14 cellular contexts compared by ENCODE assay signal in the genomic region with DNA sequence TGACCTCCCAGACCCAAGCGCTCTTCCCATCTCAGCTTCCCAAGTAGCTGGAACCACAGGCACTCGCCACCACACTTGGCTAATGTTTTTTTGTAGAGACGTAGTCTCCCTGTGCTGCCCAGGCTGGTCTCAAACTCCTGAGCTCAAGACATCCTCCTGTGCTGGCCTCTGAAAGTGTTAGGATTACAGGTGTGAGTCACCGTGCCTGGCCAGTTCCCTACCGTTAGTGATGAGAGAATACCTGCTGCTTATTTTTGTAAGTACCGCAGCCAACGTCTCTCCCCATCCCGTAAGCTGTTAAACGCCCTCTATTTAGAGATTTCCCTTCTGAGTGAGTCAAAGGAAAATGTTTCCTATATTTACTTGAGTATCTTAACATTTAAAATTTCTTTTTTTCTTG.
"Had no signal": no experiment of that assay in that cellular context is flagged by ENCODE, and none has a peak within 500 bp of the region (broad histone marks: within the 10 kb centered on the region; RNA-seq: fewer than 3 reads in every experiment).

No MANE protein-coding gene starts in this region.

- H3K4me3 ChIP-seq: colonic mucosa, tibial nerve had no signal

- H3K9me3 Mint-ChIP-seq: activated naive CD8-positive, alpha-beta T cell treated with anti-CD3 and anti-CD28 coated beads, Interleukin-2, amount 50 U/mL, for 24 hours; activated T-helper 1 cell treated with anti-CD3 and anti-CD28 coated beads, Interleukin-12 subunit alpha, Interleukin-12 subunit beta, Interleukin-2, Interleukin-4 antibody, amounts not matched to agents 30 ng/mL and 10 ng/mL and 1 ng/mL, durations not matched to agents 14 hours and 24 hours and 36 hours; memory B cell; nephron; stimulated activated naive CD8-positive, alpha-beta T cell treated with anti-CD3 and anti-CD28 coated beads, Interleukin-15, Interleukin-2, amounts not matched to agents 100 ng/mL and 50 ng/mL, for 24 hours; T-cell had no signal

- H3K36me3 Mint-ChIP-seq: memory B cell, T-cell had no signal

- H3K9me3 ChIP-seq: colonic mucosa, tibial nerve had no signal

- H3K4me1 Mint-ChIP-seq: activated naive CD8-positive, alpha-beta T cell treated with anti-CD3 and anti-CD28 coated beads, Interleukin-2, amount 50 U/mL, for 24 hours; T-cell had no signal

- H3K27ac Mint-ChIP-seq: activated CD8-positive, alpha-beta T cell treated with anti-CD3 and anti-CD28 coated beads, Interleukin-2, amount 10 ng/mL, durations not matched to agents 7 days and 5 days; activated naive CD8-positive, alpha-beta T cell treated with anti-CD3 and anti-CD28 coated beads, Interleukin-2, amount 50 U/mL, for 24 hours; activated T-helper 1 cell treated with anti-CD3 and anti-CD28 coated beads, Interleukin-12 subunit alpha, Interleukin-12 subunit beta, Interleukin-2, Interleukin-4 antibody, amounts not matched to agents 30 ng/mL and 10 ng/mL and 1 ng/mL, durations not matched to agents 14 hours and 24 hours and 36 hours; memory B cell; nephron; stimulated activated naive CD8-positive, alpha-beta T cell treated with anti-CD3 and anti-CD28 coated beads, Interleukin-15, Interleukin-2, amounts not matched to agents 100 ng/mL and 50 ng/mL, for 24 hours; T-cell had no signal

- ATAC-seq: activated CD8-positive, alpha-beta T cell treated with anti-CD3 and anti-CD28 coated beads, Interleukin-2, amount 10 ng/mL, durations not matched to agents 7 days and 5 days; activated naive CD8-positive, alpha-beta T cell treated with anti-CD3 and anti-CD28 coated beads, Interleukin-2, amount 50 U/mL, for 24 hours; T-cell had no signal

- DNase-seq: activated CD4-positive, alpha-beta T cell treated with anti-CD3 and anti-CD28 coated beads for 4 hours; activated CD8-positive, alpha-beta T cell treated with anti-CD3 and anti-CD28 coated beads, Interleukin-2, amount 10 ng/mL, durations not matched to agents 7 days and 5 days; activated naive CD4-positive, alpha-beta T cell; activated naive CD8-positive, alpha-beta T cell treated with anti-CD3 and anti-CD28 coated beads, Interleukin-2, amount 50 U/mL, for 24 hours; colonic mucosa; effector CD4-positive, alpha-beta T cell; hypothalamus; stimulated activated CD4-positive, alpha-beta T cell treated with anti-CD3 and anti-CD28 coated beads, Interleukin-4, amount 100 ng/mL, for 24 hours; T-cell had no signal

- H3K27me3 ChIP-seq: colonic mucosa, tibial nerve had no signal

- H3K4me1 ChIP-seq: colonic mucosa had no signal

- H3K27ac ChIP-seq: colonic mucosa had no signal

- H3K4me3 Mint-ChIP-seq: activated CD8-positive, alpha-beta T cell treated with anti-CD3 and anti-CD28 coated beads, Interleukin-2, amount 10 ng/mL, durations not matched to agents 7 days and 5 days; activated naive CD8-positive, alpha-beta T cell treated with anti-CD3 and anti-CD28 coated beads, Interleukin-2, amount 50 U/mL, for 24 hours; activated T-helper 1 cell treated with anti-CD3 and anti-CD28 coated beads, Interleukin-12 subunit alpha, Interleukin-12 subunit beta, Interleukin-2, Interleukin-4 antibody, amounts not matched to agents 30 ng/mL and 10 ng/mL and 1 ng/mL, durations not matched to agents 14 hours and 24 hours and 36 hours; memory B cell; nephron; stimulated activated naive CD8-positive, alpha-beta T cell treated with anti-CD3 and anti-CD28 coated beads, Interleukin-15, Interleukin-2, amounts not matched to agents 100 ng/mL and 50 ng/mL, for 24 hours; T-cell had no signal

- H3K36me3 ChIP-seq: colonic mucosa had no signal

- H3K27me3 Mint-ChIP-seq: activated naive CD8-positive, alpha-beta T cell treated with anti-CD3 and anti-CD28 coated beads, Interleukin-2, amount 50 U/mL, for 24 hours; memory B cell; stimulated activated naive CD8-positive, alpha-beta T cell treated with anti-CD3 and anti-CD28 coated beads, Interleukin-15, Interleukin-2, amounts not matched to agents 100 ng/mL and 50 ng/mL, for 24 hours had no signal
